ENCODE assay signal across 8 cellular contexts in genomic region chr19:6372594-6373095, GRCh38. TPM values are rescaled to one million over a fixed set of nuclear protein-coding genes. Genes with fewer than 3 reads are reported as not detected.
DNase-seq lines count a peak whose midpoint lies in the region; TF ChIP-seq lines count a peak whose summit lies in the region.

Gene ALKBH7, plus strand, starts transcription at chr19:6372794. Its CDS starts 27 bp downstream, at chr19:6372821.

- H3K27me3 Mint-ChIP-seq in activated naive CD4-positive, alpha-beta T cell treated with anti-CD3 and anti-CD28 coated beads, Interleukin-2, amount 50 U/mL, for 24 hours = no peaks in the 10 kb centered on the region

- H3K4me1 ChIP-seq in neutrophil (ENCODE audit: control insufficient read depth in 1 of 2, insufficient read depth in 1 of 2, low read depth in 1 of 2, low read length in 1 of 2) = peaks cover 12 to 25% of the 10 kb centered on the region in 2 experiments

- no peaks in the 10 kb centered on the region for H3K27me3 ChIP-seq in neutrophil

- no peaks in the 10 kb centered on the region for H3K9me3 ChIP-seq in SK-N-MC (ENCODE audit: low read depth, low read length)
- no peaks in the 10 kb centered on the region for H3K9me3 ChIP-seq in neutrophil

- H3K36me3 ChIP-seq in SK-N-MC (ENCODE audit: insufficient read depth, low read length) (peaks cover 13% of the 10 kb centered on the region; the same call in 1 of the 2 replicates), neutrophil (peaks cover 10% of the 10 kb centered on the region)

- H3K27ac ChIP-seq in SK-N-MC (peak within 1 kb of the TSS; percentile 95), neutrophil (peak within 1 kb of the TSS; percentile 100)

- DNase-seq in GDM1 (lab: John Stamatoyannopoulos, UW) = peak; percentile 98
- DNase-seq in HFF-Myc (ENCODE audit: extremely low read depth, low read depth) = peak; percentile 100
- peak; percentile 100 for DNase-seq in NAMALWA (ENCODE audit: low spot score)
- DNase-seq in SK-N-MC (ENCODE audit: low read depth, low spot score) = peak; percentile 99
- DNase-seq in germinal center (ENCODE audit: low spot score) = peak; percentile 95

- H3K9ac ChIP-seq in SK-N-MC (ENCODE audit: insufficient read length) = peak within 1 kb of the TSS; percentile 89

- peak within 1 kb of the TSS; percentile 69 for H3K4me3 ChIP-seq in HFF-Myc (replicated peaks; ENCODE audit: low read depth, low read length)
- H3K4me3 ChIP-seq in SK-N-MC = peak within 1 kb of the TSS; percentile 99
- peak within 1 kb of the TSS; percentile 94 to 100 for H3K4me3 ChIP-seq in neutrophil (ENCODE audit: low read depth in 1 of 2, low read length in 1 of 2)

- peak within 1 kb of the TSS; percentile 91 for H3K27ac Mint-ChIP-seq in activated naive CD4-positive, alpha-beta T cell treated with anti-CD3 and anti-CD28 coated beads, Interleukin-2, amount 50 U/mL, for 24 hours

- H3K4me3 Mint-ChIP-seq in activated naive CD4-positive, alpha-beta T cell treated with anti-CD3 and anti-CD28 coated beads, Interleukin-2, amount 50 U/mL, for 24 hours = peak within 1 kb of the TSS; percentile 91

- peaks cover 5% of the 10 kb centered on the region for H3K36me3 Mint-ChIP-seq in activated naive CD4-positive, alpha-beta T cell treated with anti-CD3 and anti-CD28 coated beads, Interleukin-2, amount 50 U/mL, for 24 hours

- TF ChIP-seq CTCF in HFF-Myc (IDR thresholded peaks at IDR 0.05; ENCODE audit: low read depth, low read length, missing control alignments) = no peak
- no peak for TF ChIP-seq CTCF in neutrophil (IDR thresholded peaks at IDR 0.05)
- no peak for TF ChIP-seq CTCF in subcutaneous adipose tissue (IDR thresholded peaks at IDR 0.05; ENCODE audit: low read depth)

- H3K4me1 Mint-ChIP-seq in activated naive CD4-positive, alpha-beta T cell treated with anti-CD3 and anti-CD28 coated beads, Interleukin-2, amount 50 U/mL, for 24 hours = peaks cover 19% of the 10 kb centered on the region

- H3K9me3 Mint-ChIP-seq in activated naive CD4-positive, alpha-beta T cell treated with anti-CD3 and anti-CD28 coated beads, Interleukin-2, amount 50 U/mL, for 24 hours = no peaks in the 10 kb centered on the region

RNA-seq across cellular contexts. Expression of gene ALKBH7, which starts in this region (rescaled TPM):
- total RNA-seq in subcutaneous adipose tissue = 10 to 100 TPM; 26.9 to 78.9 (median 60.2) TPM

Comparison
In these comparisons a context has a peak if more than half of its experiments do, and no peak if none do; other contexts are left out.
1. Peak in every context shown above with its lines: DNase-seq, H3K4me3 ChIP-seq and H3K27ac ChIP-seq.